ENCODE assay signal across 1 cellular context in genomic region chr5:93192683-93193082, GRCh38.
TF ChIP-seq lines count a peak whose summit lies in the region.

No MANE protein-coding gene starts in this region.

TF ChIP-seq in H1, 55 proteins besides CTCF, POLR2A, EP300 and RAD21 (continued from another document):
- TF ChIP-seq PHF8 (conservative IDR thresholded peaks at IDR 0.05; ENCODE audit: low read depth, low read length) (no peak), CEBPB (IDR thresholded peaks at IDR 0.05; ENCODE audit: low read depth, low read length) (no peak), RNF2 (IDR thresholded peaks at IDR 0.05; ENCODE audit: borderline replicate concordance, low read depth, low read length, missing control alignments, poor library complexity, severe bottlenecking) (no peak), TEAD4 (IDR thresholded peaks at IDR 0.05; ENCODE audit: low read depth, low read length) (no peak)
